ENCODE assay signal across 9 cellular contexts in the genomic region with DNA sequence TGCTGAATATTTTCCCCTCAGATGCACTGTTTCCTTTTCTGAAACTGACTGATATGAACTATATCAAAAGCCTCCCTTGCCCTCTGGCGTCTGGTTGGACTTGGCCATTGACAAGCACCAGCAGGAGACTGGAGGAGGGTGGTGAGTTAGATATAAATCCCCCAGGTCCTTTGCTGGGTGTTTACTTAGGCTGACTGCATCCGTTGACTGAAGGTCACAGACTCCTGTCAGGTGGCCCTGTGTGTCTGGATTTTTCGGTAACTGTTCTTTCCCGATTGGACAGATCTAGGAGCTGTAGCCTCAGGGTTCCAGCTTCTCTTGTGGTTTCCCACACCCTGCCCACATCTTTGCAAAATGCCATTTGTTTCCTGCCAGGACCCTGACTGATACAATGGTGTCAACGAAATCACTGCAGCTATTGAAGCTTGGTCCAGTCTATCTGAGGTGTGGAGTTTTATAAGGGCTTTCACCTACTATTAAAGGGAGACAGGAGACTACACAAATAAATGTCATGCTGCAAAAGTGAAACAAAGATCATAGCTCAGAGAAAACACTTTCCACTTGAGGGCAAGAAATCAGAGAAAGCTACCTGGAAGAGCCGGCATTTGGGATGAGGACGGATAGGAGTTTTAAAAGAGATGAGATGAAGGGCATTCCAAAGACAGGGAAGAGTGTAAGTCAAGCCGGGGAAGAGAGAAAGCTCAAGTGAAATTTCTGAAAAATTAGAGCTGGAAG. TPM values are rescaled to one million over a fixed set of nuclear protein-coding genes. Genes with fewer than 3 reads are reported as not detected.
DNase-seq lines count a peak whose midpoint lies in the region; ATAC-seq, FAIRE-seq and TF ChIP-seq lines count a peak whose summit lies in the region.
"Had no signal": no experiment of that assay in that cellular context is flagged by ENCODE, and none has a peak within 500 bp of the region (broad histone marks: within the 10 kb centered on the region; RNA-seq: fewer than 3 reads in every experiment).

No MANE protein-coding gene starts in this region.

- dilution Hi-C loops in endothelial cell of umbilical vein (cut with MboI; ENCODE audit: extremely low pct_ligation_motif_present, low sequenced_read_pairs), result no loop called here

- CTCF ChIA-PET in endothelial cell of umbilical vein (lab: Charles Lee), result interaction anchor here (1.3 to 3.2 kb wide), 5 partner anchors 10 to 290 kb away, joined by 3 to 22 read pairs (median 5); no protein-coding TSS in a partner anchor

- H3K4me3 ChIP-seq in heart left ventricle (peak overlapping the region; percentile 51 to 98 (median 90)), SJSA1 (peak overlapping the region; percentile 86), endothelial cell of umbilical vein (replicated peaks in 1 of 3; ENCODE audit: insufficient read depth in 1 of 3, low read depth in 1 of 3, low read length in 3 of 3) (peak overlapping the region in 2 of 3 experiments; percentile 41 to 88), ovary (peak overlapping the region; percentile 97)

- no peak for TF ChIP-seq EP300 in ovary (IDR thresholded peaks at IDR 0.05)

- 22 to 26% (median 25%) methylated on average over 8 of the region's 8 CpGs for WGBS in heart left ventricle, 4 donors
- 14 to 17% (median 15%) methylated on average over 8 of the region's 8 CpGs for WGBS in ovary, 3 donors

- H3K4me2 ChIP-seq in endothelial cell of umbilical vein (ENCODE audit: insufficient read depth, low read length), result peak overlapping the region; percentile 70

- TF ChIP-seq POLR2A in heart left ventricle (IDR thresholded peaks at IDR 0.05) (no peak), endothelial cell of umbilical vein (IDR thresholded peaks at IDR 0.05; ENCODE audit: low read depth, low read length) (no peak), ovary (IDR thresholded peaks at IDR 0.05) (no peak)

- H3K27me3 ChIP-seq in heart left ventricle, result peaks cover 0 to 5% (median 0%) of the 10 kb centered on the region in 9 donors
- H3K27me3 ChIP-seq in SJSA1 (replicated peaks), result no peaks in the 10 kb centered on the region
- H3K27me3 ChIP-seq in endothelial cell of umbilical vein (ENCODE audit: control insufficient read depth in 2 of 2, insufficient read depth in 2 of 2, low read length in 2 of 2), result no peaks in the 10 kb centered on the region
- H3K27me3 ChIP-seq in ovary, result no peaks in the 10 kb centered on the region

- DNase-seq in heart left ventricle, result peak in 3 of 5 donors; percentile 27 to 31 (median 28)
- DNase-seq in Right ventricle myocardium inferior (ENCODE audit: missing footprints), result no peak
- DNase-seq in SJSA1 (ENCODE audit: low read depth in 1 of 2, low spot score in 2 of 2), result peak in 1 of 2 experiments; percentile 17
- peak; percentile 29 for DNase-seq in endothelial cell of umbilical vein (ENCODE audit: low read depth, low spot score)
- DNase-seq in ovary, result peak in 2 of 5 donors; percentile 17 to 26
- DNase-seq in frontal cortex (ENCODE audit: low spot score in 2 of 2), result no peak

- H3K9me3 ChIP-seq in heart left ventricle, result peaks cover 0 to 4% (median 0%) of the 10 kb centered on the region in 12 donors
- no peaks in the 10 kb centered on the region for H3K9me3 ChIP-seq in SJSA1 (replicated peaks)
- H3K9me3 ChIP-seq in endothelial cell of umbilical vein (replicated peaks; ENCODE audit: control insufficient read depth, insufficient read depth, low read length), result no peaks in the 10 kb centered on the region
- H3K9me3 ChIP-seq in ovary, result no peaks in the 10 kb centered on the region

- H3K36me3 ChIP-seq in heart left ventricle (no peaks in the 10 kb centered on the region), SJSA1 (peaks cover 9% of the 10 kb centered on the region), endothelial cell of umbilical vein (ENCODE audit: control insufficient read depth in 2 of 2, extremely low read depth in 1 of 2, insufficient read depth in 2 of 2, low read length in 2 of 2) (no peaks in the 10 kb centered on the region), ovary (no peaks in the 10 kb centered on the region)

- TF ChIP-seq CTCF in heart left ventricle (IDR thresholded peaks at IDR 0.05) (peak in 3 of 12 donors; percentile 10 to 30 (median 17)), endothelial cell of umbilical vein (IDR thresholded peaks at IDR 0.05; ENCODE audit: extremely low read depth in 1 of 2, insufficient read depth in 1 of 2, low read depth in 1 of 2, low read length in 2 of 2) (no peak), ovary (IDR thresholded peaks at IDR 0.05) (no peak)

- no TSS peak for BruUV-seq in endothelial cell of umbilical vein (replicated peaks; lab: Mats Ljungman, UMichigan)

- H3K4me1 ChIP-seq in heart left ventricle (peaks cover 0 to 39% (median 18%) of the 10 kb centered on the region in 12 donors), SJSA1 (replicated peaks) (peaks cover 18% of the 10 kb centered on the region), endothelial cell of umbilical vein (ENCODE audit: control insufficient read depth, extremely low read depth, insufficient read depth, low read length) (peaks cover 14% of the 10 kb centered on the region), ovary (ENCODE audit: insufficient read depth) (peaks cover 1% of the 10 kb centered on the region)

- H2AFZ ChIP-seq in endothelial cell of umbilical vein (ENCODE audit: low read depth, low read length), result peak overlapping the region; percentile 93

- peak in 1 of 4 donors; percentile 5 for ATAC-seq in heart left ventricle
- ATAC-seq in Right ventricle myocardium inferior, result no peak
- no peak for ATAC-seq in GM19023 (IDR thresholded peaks at IDR 0.05; ENCODE audit: unreplicated experiment)
- ATAC-seq in GM18873 (IDR thresholded peaks at IDR 0.05; ENCODE audit: low FRiP score, unreplicated experiment), result no peak

- FAIRE-seq in endothelial cell of umbilical vein (lab: Jason Lieb, UNC), result no peak
- no peak for FAIRE-seq in frontal cortex (lab: Jason Lieb, UNC)
- FAIRE-seq: islet of Langerhans had no signal

- POLR2A ChIA-PET in endothelial cell of umbilical vein (lab: Charles Lee), result interaction anchor here (1.7 kb wide), 1 partner anchor 68 kb away, joined by 4 read pairs; no protein-coding TSS in a partner anchor

- H3K9me1 ChIP-seq in endothelial cell of umbilical vein (replicated peaks; ENCODE audit: control insufficient read depth, extremely low read depth, insufficient read depth, low read length), result no peaks in the 10 kb centered on the region

- no peak overlapping the region for H3K9ac ChIP-seq in endothelial cell of umbilical vein (replicated peaks; ENCODE audit: extremely low read depth, insufficient read depth, low read length)

- H3K27ac ChIP-seq in heart left ventricle, result peak overlapping the region; percentile 7 to 93 (median 87)
- no peak overlapping the region for H3K27ac ChIP-seq in SJSA1
- no peak overlapping the region for H3K27ac ChIP-seq in endothelial cell of umbilical vein (ENCODE audit: insufficient read depth, low read depth, low read length)
- H3K27ac ChIP-seq in ovary, result no peak overlapping the region

- H3K79me2 ChIP-seq in endothelial cell of umbilical vein (ENCODE audit: control insufficient read depth, insufficient read depth, low read length), result peaks cover 13% of the 10 kb centered on the region

- intact Hi-C loops in heart left ventricle (cut with DNase I) (loop anchor here in 5 of 10 donors (2.0 to 10.0 kb wide), 5 partner anchors 164 to 248 kb away; no protein-coding TSS in a partner anchor), Right ventricle myocardium inferior (cut with DNase I) (loop anchor here (5.0 kb wide), 1 partner anchor 289 kb away; no protein-coding TSS in a partner anchor), endothelial cell of umbilical vein (cut with micrococcal nuclease) (no loop called here), ovary (cut with DNase I) (loop anchor here in 2 of 4 donors (10.0 kb wide), 1 partner anchor 164 kb away; no protein-coding TSS in a partner anchor)

- no peaks in the 10 kb centered on the region for H4K20me1 ChIP-seq in endothelial cell of umbilical vein (replicated peaks; ENCODE audit: control insufficient read depth, extremely low read depth, insufficient read depth, low read length)

TF ChIP-seq in endothelial cell of umbilical vein, 7 proteins besides CTCF, POLR2A, EP300 and RAD21:
- TF ChIP-seq MYC (IDR thresholded peaks at IDR 0.05; ENCODE audit: low read depth, low read length) (no peak), FOS (IDR thresholded peaks at IDR 0.05; ENCODE audit: borderline replicate concordance, insufficient read depth, low read length) (no peak), POLR2AphosphoS5 (IDR thresholded peaks at IDR 0.05; ENCODE audit: insufficient read depth, low read depth, low read length) (no peak), JUN (IDR thresholded peaks at IDR 0.05; ENCODE audit: borderline replicate concordance, insufficient read depth, insufficient read length, low read depth) (no peak), EZH2 (IDR thresholded peaks at IDR 0.05; ENCODE audit: borderline replicate concordance, low read depth, low read length, severe bottlenecking) (no peak)
- TF ChIP-seq, protein P1, sequence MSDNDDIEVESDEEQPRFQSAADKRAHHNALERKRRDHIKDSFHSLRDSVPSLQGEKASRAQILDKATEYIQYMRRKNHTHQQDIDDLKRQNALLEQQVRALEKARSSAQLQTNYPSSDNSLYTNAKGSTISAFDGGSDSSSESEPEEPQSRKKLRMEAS (IDR thresholded peaks at IDR 0.05; ENCODE audit: insufficient read depth, insufficient read length), result no peak

RNA-seq across cellular contexts. Expression of a gene that starts 1.5 kb away (rescaled TPM):
- 10 to 100 TPM in 1 of 9 donors, 1 to 10 TPM in 8; 6.0 to 10.0 (median 8.1) TPM for total RNA-seq in heart left ventricle
- polyA plus RNA-seq in heart left ventricle, result 1 to 10 TPM; 2.1 to 4.9 TPM
- total RNA-seq in Right ventricle myocardium inferior, result 4.6 TPM
- total RNA-seq in SJSA1 (2014; rRNA removed; shearing (Covaris generic)), result 16.5 and 25.4 TPM in 2 replicates
- 13.9 and 16.1 TPM in 2 replicates for total RNA-seq in endothelial cell of umbilical vein
- 2.5 and 2.8 TPM in 2 replicates for polyA plus RNA-seq in endothelial cell of umbilical vein
- 3.0 and 3.3 TPM in 2 replicates for polyA plus RNA-seq in endothelial cell of umbilical vein (2011; cell fraction: cytosol; rRNA removed)
- 7.0 and 10.1 TPM in 2 replicates for polyA plus RNA-seq in endothelial cell of umbilical vein (2011; cell fraction: nucleus; rRNA removed)
- polyA plus RNA-seq in endothelial cell of umbilical vein (2012), result 4.7 and 5.8 TPM in 2 replicates
- polyA minus RNA-seq in endothelial cell of umbilical vein, result 11.1 and 16.6 TPM in 2 replicates
- 7.7 TPM for polyA minus RNA-seq in endothelial cell of umbilical vein (2011; cell fraction: cytosol; rRNA and poly(A)+ RNA removed)
- polyA minus RNA-seq in endothelial cell of umbilical vein (2011; cell fraction: nucleus; rRNA and poly(A)+ RNA removed), result 41.5 and 50.3 TPM in 2 replicates
- 10 to 100 TPM; 13.4 to 20.8 (median 15.8) TPM for total RNA-seq in ovary
- polyA plus RNA-seq in ovary, result 1 to 10 TPM; 5.3 to 6.2 TPM
- 31.8 TPM for total RNA-seq in frontal cortex

Comparison
In these comparisons a context has a peak if more than half of its experiments do, and no peak if none do; other contexts are left out.
1. DNase-seq: peak in heart left ventricle (3 of 5) and endothelial cell of umbilical vein (single experiment); none in Right ventricle myocardium inferior (single experiment) and frontal cortex (0 of 2).
2. H3K27ac ChIP-seq: peak in heart left ventricle (12 of 12); none in SJSA1 (single experiment), endothelial cell of umbilical vein (single experiment) and ovary (0 of 2).
3. Peak in every context shown above with its lines, with median percentiles within 50 percentile points of each other: H3K4me3 ChIP-seq.